ENCODE assay signal across 8 cellular contexts in genomic region chr11:63614136-63614664, GRCh38. TPM values are rescaled to one million over a fixed set of nuclear protein-coding genes. Genes with fewer than 3 reads are reported as not detected.
DNase-seq lines count a peak whose midpoint lies in the region; ATAC-seq, FAIRE-seq and TF ChIP-seq lines count a peak whose summit lies in the region.

TSS of gene PLAAT3 (minus strand) at chr11:63614433. CDS start at chr11:63614014, 419 bp downstream.

- H3K9me3 ChIP-seq in neuronal stem cell (replicated peaks in 1 of 2; ENCODE audit: control insufficient read depth in 2 of 2, insufficient read depth in 1 of 2, low read depth in 1 of 2, low read length in 2 of 2) (no peaks in the 10 kb centered on the region), aorta (ENCODE audit: control insufficient read depth, low read length) (no peaks in the 10 kb centered on the region)

- no peaks in the 10 kb centered on the region for H3K27me3 Mint-ChIP-seq in activated naive CD8-positive, alpha-beta T cell treated with anti-CD3 and anti-CD28 coated beads, Interleukin-2, amount 10 ng/mL, durations not matched to agents 7 days and 5 days

- no peak within 1 kb of the TSS for H2AK5ac ChIP-seq in neuronal stem cell (ENCODE audit: low read depth, low read length)

- no peaks in the 10 kb centered on the region for H3K36me3 Mint-ChIP-seq in activated naive CD8-positive, alpha-beta T cell treated with anti-CD3 and anti-CD28 coated beads, Interleukin-2, amount 10 ng/mL, durations not matched to agents 7 days and 5 days

- no peak within 1 kb of the TSS for H3K14ac ChIP-seq in neuronal stem cell (ENCODE audit: low read length)

- H2AFZ ChIP-seq in neuronal stem cell (ENCODE audit: low read length): peak within 1 kb of the TSS; percentile 97

- WGBS in neuronal stem cell (ENCODE audit: extremely low coverage in 2 of 2, insufficient read length in 2 of 2, insufficient replicate concordance in 1 of 2), 2 donors: no CpG with 5 or more reads among the region's 53 CpGs
- 0 to 1% methylated on average over 42 to 53 of the region's 53 CpGs for WGBS in aorta, 2 donors

- H3K79me1 ChIP-seq in neuronal stem cell (ENCODE audit: low read depth, low read length): no peaks in the 10 kb centered on the region

- H3K4me3 ChIP-seq in neuronal stem cell (ENCODE audit: low read length in 2 of 2) (peak within 1 kb of the TSS; percentile 41 to 88), aorta (ENCODE audit: low read length in 2 of 2) (peak within 1 kb of the TSS; percentile 32 to 95)

- peak within 1 kb of the TSS; percentile 87 for H3K4me3 Mint-ChIP-seq in activated naive CD8-positive, alpha-beta T cell treated with anti-CD3 and anti-CD28 coated beads, Interleukin-2, amount 10 ng/mL, durations not matched to agents 7 days and 5 days

- peak within 1 kb of the TSS; percentile 30 for H3K9ac ChIP-seq in neuronal stem cell (ENCODE audit: low read depth, low read length, poor library complexity)

- TF ChIP-seq POLR2A in H54 (IDR thresholded peaks at IDR 0.05; ENCODE audit: low read depth, low read length): peak; percentile 32; the same call in 1 of the 2 replicates

- H3K4me2 ChIP-seq in neuronal stem cell (ENCODE audit: insufficient read depth, low read length, poor library complexity, severe bottlenecking): peak within 1 kb of the TSS; percentile 99

- no peak within 1 kb of the TSS for H2BK120ac ChIP-seq in neuronal stem cell (ENCODE audit: low read depth, low read length)

- intact Hi-C loops in Right ventricle myocardium inferior (cut with DNase I) (no loop called here), aorta (cut with DNase I) (loop anchor here in 1 of 2 donors (5.0 kb wide), 1 partner anchor 77 kb away; the partner anchor contains the start of gene PLAAT4)

- H2BK15ac ChIP-seq in neuronal stem cell (ENCODE audit: low read length): no peak within 1 kb of the TSS

- peak within 1 kb of the TSS; percentile 45 for H2BK5ac ChIP-seq in neuronal stem cell (ENCODE audit: low read length)

- H3K27ac ChIP-seq in neuronal stem cell (replicated peaks; ENCODE audit: low read length) (no peak within 1 kb of the TSS), aorta (ENCODE audit: low read depth in 1 of 2, low read length in 2 of 2) (peak within 1 kb of the TSS; percentile 8 to 76)

- POLR2A ChIA-PET in activated naive CD8-positive, alpha-beta T cell treated with anti-CD3 and anti-CD28 coated beads, Interleukin-2, amount 10 ng/mL, durations not matched to agents 7 days and 5 days (lab: Charles Lee): interaction anchor here (0.9 to 1.8 kb wide), 2 partner anchors 63 to 77 kb away, joined by 3 to 11 read pairs; partner anchors contain the start of gene PLAAT4

- DNase-seq in COLO668 (lab: John Stamatoyannopoulos, UW; ENCODE audit: unreplicated experiment) (peak; percentile 65), H54 (ENCODE audit: insufficient read length, low spot score) (peak; percentile 67), Right ventricle myocardium inferior (ENCODE audit: missing footprints) (peak; percentile 92), neuronal stem cell (ENCODE audit: low spot score) (peak; percentile 31), aorta (peak; percentile 84 to 91), SKM-1 treated with dmso at 0.1 percent for 144 hours (lab: John Stamatoyannopoulos, UW; ENCODE audit: unreplicated experiment) (no peak)
- peak; percentile 68 for DNase-seq in activated naive CD8-positive, alpha-beta T cell treated with anti-CD3 and anti-CD28 coated beads, Interleukin-2, amount 10 ng/mL, durations not matched to agents 7 days and 5 days

- H4K8ac ChIP-seq in neuronal stem cell (ENCODE audit: low read depth, low read length): no peak within 1 kb of the TSS

- no peaks in the 10 kb centered on the region for H3K36me3 ChIP-seq in neuronal stem cell (replicated peaks in 1 of 2; ENCODE audit: control insufficient read depth in 2 of 2, insufficient read depth in 2 of 2, low read length in 2 of 2)
- H3K36me3 ChIP-seq in aorta (ENCODE audit: control insufficient read depth in 1 of 2, insufficient read depth in 2 of 2, low read length in 1 of 2): no peaks in the 10 kb centered on the region

- FAIRE-seq in H54 (lab: Jason Lieb, UNC): no peak

- H3K4me1 Mint-ChIP-seq in activated naive CD8-positive, alpha-beta T cell treated with anti-CD3 and anti-CD28 coated beads, Interleukin-2, amount 10 ng/mL, durations not matched to agents 7 days and 5 days: peaks cover 10% of the 10 kb centered on the region

- H3K4ac ChIP-seq in neuronal stem cell (ENCODE audit: low read length): no peak within 1 kb of the TSS

- no peak within 1 kb of the TSS for H2BK12ac ChIP-seq in neuronal stem cell (ENCODE audit: low read length)

- H3K23ac ChIP-seq in neuronal stem cell (ENCODE audit: low read depth, low read length, poor library complexity): peak within 1 kb of the TSS; percentile 86

- H3K9me3 Mint-ChIP-seq in activated naive CD8-positive, alpha-beta T cell treated with anti-CD3 and anti-CD28 coated beads, Interleukin-2, amount 10 ng/mL, durations not matched to agents 7 days and 5 days: no peaks in the 10 kb centered on the region

- peak within 1 kb of the TSS; percentile 74 for H3K18ac ChIP-seq in neuronal stem cell (ENCODE audit: low read length)

- H3K4me1 ChIP-seq in neuronal stem cell (ENCODE audit: control insufficient read depth in 2 of 2, insufficient read depth in 1 of 2, low read depth in 1 of 2, low read length in 2 of 2): peaks cover 11% of the 10 kb centered on the region in 2 donors
- H3K4me1 ChIP-seq in aorta (ENCODE audit: control insufficient read depth in 1 of 2, insufficient read depth in 2 of 2, low read length in 2 of 2): no peaks in the 10 kb centered on the region

- H4K91ac ChIP-seq in neuronal stem cell (ENCODE audit: low read depth, low read length, poor library complexity): no peak within 1 kb of the TSS

- peaks cover 0 to 59% (median 12%) of the 10 kb centered on the region in 3 experiments for H3K27me3 ChIP-seq in neuronal stem cell (ENCODE audit: control insufficient read depth in 3 of 3, insufficient read depth in 3 of 3, low read depth in 1 of 3, low read length in 3 of 3)
- no peaks in the 10 kb centered on the region for H3K27me3 ChIP-seq in aorta (ENCODE audit: control insufficient read depth in 1 of 2, insufficient read depth in 2 of 2, low read length in 1 of 2)

- peak within 1 kb of the TSS; percentile 80 for H3K27ac Mint-ChIP-seq in activated naive CD8-positive, alpha-beta T cell treated with anti-CD3 and anti-CD28 coated beads, Interleukin-2, amount 10 ng/mL, durations not matched to agents 7 days and 5 days

- ATAC-seq in activated naive CD8-positive, alpha-beta T cell treated with anti-CD3 and anti-CD28 coated beads, Interleukin-2, amount 10 ng/mL, durations not matched to agents 7 days and 5 days (ENCODE audit: low read depth): peak; percentile 73
- ATAC-seq in Right ventricle myocardium inferior (peak; percentile 95), aorta (ENCODE audit: low FRiP score) (peak; percentile 95)

TF ChIP-seq in PFSK-1, 5 proteins besides CTCF, POLR2A, EP300 and RAD21:
- TF ChIP-seq FOXP2 (optimal IDR thresholded peaks at IDR 0.05; ENCODE audit: borderline replicate concordance, extremely low read depth, extremely low read length, insufficient read depth) (peak; percentile 37), TAF1 (IDR thresholded peaks at IDR 0.05; ENCODE audit: borderline replicate concordance, insufficient read depth, low read length) (no peak), POLR2AphosphoS5 (IDR thresholded peaks at IDR 0.05; ENCODE audit: low read depth, low read length) (no peak), REST (IDR thresholded peaks at IDR 0.05; ENCODE audit: insufficient read depth in 1 of 2, low read depth in 2 of 2, low read length in 2 of 2) (no peak)
TF ChIP-seq in PFSK-1: peak in this region for 1.

RNA-seq across cellular contexts. Expression of gene PLAAT3, which starts in this region (rescaled TPM):
- polyA plus RNA-seq in PFSK-1 (2012; ENCODE audit: insufficient read length, low read depth): 10.9 TPM
- total RNA-seq in activated naive CD8-positive, alpha-beta T cell treated with anti-CD3 and anti-CD28 coated beads, Interleukin-2, amount 10 ng/mL, durations not matched to agents 7 days and 5 days: 10 to 100 TPM; 15.8 to 17.3 TPM
- total RNA-seq in Right ventricle myocardium inferior (200 TPM), aorta (10 to 100 TPM; 52.5 to 62.6 TPM)
- 5.5 TPM for polyA plus RNA-seq in neuronal stem cell (2013, experiment 1 of 2)
- polyA plus RNA-seq in neuronal stem cell (2013, experiment 2 of 2): 6.0 TPM
- polyA plus RNA-seq in aorta: 10 to 100 TPM; 47.2 to 69.5 TPM
